In the genomic region with DNA sequence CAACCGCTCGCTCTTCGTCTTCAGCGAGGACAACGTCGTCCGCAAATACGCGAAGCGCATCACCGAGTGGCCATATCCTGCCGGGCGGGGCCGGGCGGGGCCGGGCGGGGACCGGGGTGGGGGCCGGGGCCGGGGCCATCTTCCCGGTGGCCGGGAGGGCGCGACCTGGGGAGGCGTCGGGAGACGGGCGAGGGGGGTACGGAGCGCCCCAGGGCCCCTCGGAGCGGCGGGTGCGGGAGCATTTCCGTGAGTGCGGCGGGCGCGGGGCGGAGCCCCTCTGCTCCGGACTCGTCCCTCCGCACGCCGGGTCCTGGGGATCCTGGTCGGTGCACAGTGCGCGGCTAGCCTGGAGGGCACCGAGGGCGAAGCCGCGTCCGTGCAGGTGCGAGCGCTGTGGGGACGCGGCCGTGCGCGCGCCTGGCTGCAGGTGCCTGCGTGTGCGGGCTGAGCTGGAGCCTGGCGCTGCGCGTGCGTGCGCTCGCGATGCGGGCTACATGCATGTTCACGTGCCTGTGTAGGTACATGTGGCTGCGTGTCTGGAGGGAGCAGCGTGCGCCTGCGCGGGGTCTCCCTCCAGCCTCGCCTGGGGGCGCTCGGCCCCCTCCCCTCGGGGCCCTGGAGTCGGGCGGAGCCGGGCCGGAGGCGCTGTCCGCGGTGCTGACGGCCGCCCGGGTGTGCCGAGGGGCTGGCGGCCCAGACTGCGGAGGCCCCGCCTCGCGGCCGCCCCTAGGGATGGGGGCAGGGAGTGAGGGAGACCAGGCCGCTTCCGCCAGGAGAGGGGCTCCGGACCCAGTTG, we compare ENCODE assay signal across 10 cellular contexts. TPM values are rescaled to one million over a fixed set of nuclear protein-coding genes. Genes with fewer than 3 reads are reported as not detected.
A peak's percentile ranks its signal among the peaks of the same experiment; 100 is the strongest.
DNase-seq lines count a peak whose midpoint lies in the region; ATAC-seq, FAIRE-seq and TF ChIP-seq lines count a peak whose summit lies in the region.
"Had no signal": no experiment of that assay in that cellular context is flagged by ENCODE, and none has a peak within 500 bp of the region (broad histone marks: within the 10 kb centered on the region; RNA-seq: fewer than 3 reads in every experiment).

No MANE protein-coding gene starts in this region.

- peaks cover 0 to 4% (median 0%) of the 10 kb centered on the region in 4 donors for H3K27me3 ChIP-seq in pancreas
- H3K27me3 ChIP-seq: BLaER1 treated with 17β-estradiol and CSF1 and Interleukin-3, amounts not matched to agents 10 nM and 100 nM had no signal

- H3K36me3 ChIP-seq in pancreas = no peaks in the 10 kb centered on the region
- H3K36me3 ChIP-seq: BLaER1 treated with 17β-estradiol and CSF1 and Interleukin-3, amounts not matched to agents 10 nM and 100 nM had no signal

- TF ChIP-seq CTCF in VCaP (conservative IDR thresholded peaks at IDR 0.05) = peak; percentile 35
- no peak for TF ChIP-seq CTCF in fibroblast of mammary gland (conservative IDR thresholded peaks at IDR 0.05; ENCODE audit: control insufficient read depth, insufficient read depth, low read depth, low read length)
- no peak for TF ChIP-seq CTCF in pancreas (IDR thresholded peaks at IDR 0.05)

- 1 to 3% methylated on average over 59 to 101 of the region's 101 CpGs for WGBS in pancreas, 2 donors

- H3K4me1 ChIP-seq in pancreas = no peaks in the 10 kb centered on the region

- DNase-seq in NCI-H748 (lab: John Stamatoyannopoulos, UW; ENCODE audit: unreplicated experiment) (peak; percentile 70), NCI-H748 treated with DMSO at 0.1 percent for 48 hours (lab: John Stamatoyannopoulos, UW) (no peak), fibroblast of mammary gland (ENCODE audit: low read depth) (peak; percentile 5), pancreas (peak in 4 of 6 donors; percentile 16 to 76 (median 60)), NOMO-1 (lab: John Stamatoyannopoulos, UW; ENCODE audit: unreplicated experiment in 2 of 2) (no peak), SIG-M5 (lab: John Stamatoyannopoulos, UW) (no peak)

- peak overlapping the region; percentile 90 for H3K27ac ChIP-seq in VCaP
- H3K27ac ChIP-seq in pancreas = no peak overlapping the region
- H3K27ac ChIP-seq: BLaER1 treated with 17β-estradiol and CSF1 and Interleukin-3, amounts not matched to agents 10 nM and 100 nM had no signal

- no peak for FAIRE-seq in pancreas (lab: Jason Lieb, UNC)

- intact Hi-C loops in pancreas (cut with DNase I) = no loop called here

- no peak overlapping the region for H3K4me3 ChIP-seq in fibroblast of mammary gland (ENCODE audit: control insufficient read depth, low read depth, low read length)
- peak overlapping the region; percentile 8 to 51 (median 26) for H3K4me3 ChIP-seq in pancreas
- H3K4me3 ChIP-seq: BLaER1 treated with 17β-estradiol and CSF1 and Interleukin-3, amounts not matched to agents 10 nM and 100 nM had no signal

- peak; percentile 64 to 95 (median 78) for ATAC-seq in pancreas
- ATAC-seq in GM21515 (IDR thresholded peaks at IDR 0.05; ENCODE audit: unreplicated experiment) = no peak
- ATAC-seq: Panc1 had no signal

- H3K9me3 ChIP-seq in pancreas = no peaks in the 10 kb centered on the region

RNA-seq across cellular contexts. Expression of gene CACNA1B, which starts 0.8 kb away (rescaled TPM):
- total RNA-seq in pancreas = under 1 TPM; 0.16 to 0.41 (median 0.29) TPM
- polyA plus RNA-seq in pancreas = 1 to 10 TPM in 1 of 2 donors, under 1 TPM in 1; 0.30 to 1.3 TPM

Comparison
In these comparisons a context has a peak if more than half of its experiments do, and no peak if none do; other contexts are left out.
1. DNase-seq: peak in NCI-H748 (single experiment), fibroblast of mammary gland (single experiment) and pancreas (4 of 6); none in NCI-H748 treated with DMSO at 0.1 percent for 48 hours (single experiment), NOMO-1 (0 of 2) and SIG-M5 (single experiment).